24 cellular contexts compared by ENCODE assay signal in the genomic region with DNA sequence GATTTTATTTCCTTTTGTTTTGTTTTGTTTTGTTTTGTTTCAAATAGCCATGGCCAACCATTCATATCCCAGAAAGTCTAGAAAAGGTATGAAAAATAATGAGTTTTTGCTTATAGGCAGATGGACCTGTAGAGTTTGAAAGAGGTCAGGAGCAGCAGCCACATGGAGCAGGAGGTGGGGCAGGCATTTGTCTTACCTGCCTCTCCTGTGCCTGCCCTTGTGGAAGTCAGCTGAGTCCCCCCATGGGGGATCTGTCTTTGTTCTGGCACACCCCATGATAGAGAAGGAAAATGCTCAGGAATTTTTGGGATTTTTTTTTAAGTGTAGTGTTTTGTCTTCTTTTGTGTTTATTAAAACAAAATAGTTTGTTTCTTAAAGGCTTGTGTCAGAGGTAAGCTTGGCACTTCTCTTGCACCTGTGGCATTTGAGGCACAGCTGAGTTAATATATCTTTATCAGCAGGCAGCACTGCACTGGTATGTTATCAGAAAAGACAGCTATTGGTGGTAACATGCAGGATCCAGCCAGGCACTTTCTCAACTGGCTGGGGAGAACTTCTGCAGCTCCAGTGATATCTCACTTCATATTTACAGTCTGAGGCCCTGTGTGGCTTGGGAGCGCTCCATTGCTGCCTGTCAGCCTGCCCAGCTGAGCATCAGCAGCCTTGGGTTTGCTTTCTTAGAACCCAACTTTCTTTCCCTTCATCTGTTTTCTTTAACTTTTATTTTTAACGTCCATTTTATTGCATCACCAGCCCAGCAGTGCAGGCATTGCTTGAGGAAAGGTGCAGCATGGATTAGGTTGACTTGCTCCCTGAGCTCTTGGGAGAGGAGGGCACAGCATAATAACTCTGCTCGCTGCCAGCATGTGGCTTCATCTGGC. TPM values are rescaled to one million over a fixed set of nuclear protein-coding genes. Genes with fewer than 3 reads are reported as not detected.
DNase-seq lines count a peak whose midpoint lies in the region; ATAC-seq, FAIRE-seq and TF ChIP-seq lines count a peak whose summit lies in the region.
"Had no signal": no experiment of that assay in that cellular context is flagged by ENCODE, and none has a peak within 500 bp of the region (broad histone marks: within the 10 kb centered on the region; RNA-seq: fewer than 3 reads in every experiment).

No MANE protein-coding gene starts in this region.

- FAIRE-seq in HepG2 (lab: Jason Lieb, UNC) = no peak
- FAIRE-seq: A549, TTC549, urothelium cell line had no signal

- ATAC-seq in Right ventricle myocardium superior (ENCODE audit: poor library complexity) (peak; percentile 89), HepG2 (no peak)
- ATAC-seq: A549, HCT116, mucosa of descending colon had no signal

- in situ Hi-C loops in HepG2 (cut with HindIII; ENCODE audit: extremely low pct_ligation_motif_present, low pct_unique_long_range_greater_than_20kb) = no loop called here

- TF ChIP-seq EP300 in HepG2 (IDR thresholded peaks at IDR 0.05; ENCODE audit: low read depth in 2 of 2, low read length in 2 of 2) = no peak
- no peak for TF ChIP-seq EP300 in HepG2 (CRISPR knock-in tag; IDR thresholded peaks at IDR 0.05; ENCODE audit: borderline replicate concordance)

- no peak overlapping the region for H3K4me3 ChIP-seq in HepG2 (replicated peaks in 1 of 3; ENCODE audit: insufficient read depth in 1 of 3, low read depth in 2 of 3, low read length in 3 of 3)
- H3K4me3 ChIP-seq: A549, adrenal gland, mucosa of descending colon had no signal

- H4K20me1 ChIP-seq in HepG2 (ENCODE audit: insufficient read depth, low read length) = 0 out of 2 replicates have a peak, but pooled peaks cover 7% of the 10 kb centered on the region

- no peak for TF ChIP-seq CTCF in HepG2 (CRISPR knock-in tag; IDR thresholded peaks at IDR 0.05)

- no peaks in the 10 kb centered on the region for H3K79me2 ChIP-seq in HepG2 (ENCODE audit: insufficient read depth, low read length)

- H3K27me3 ChIP-seq in HepG2 (ENCODE audit: control insufficient read depth in 1 of 2, insufficient read depth in 2 of 2, low read length in 2 of 2) = no peaks in the 10 kb centered on the region
- H3K27me3 ChIP-seq: adrenal gland had no signal

- no peak for TF ChIP-seq RAD21 in HepG2 (CRISPR knock-in tag; IDR thresholded peaks at IDR 0.05)

- no peak for TF ChIP-seq POLR2A in HepG2 (IDR thresholded peaks at IDR 0.05; ENCODE audit: insufficient read depth in 1 of 2, low read depth in 2 of 2, low read length in 2 of 2)

- POLR2A ChIA-PET in HepG2 (lab: Yijun Ruan, JAX) = no interaction called here

- no peaks in the 10 kb centered on the region; the same call in 1 of the 2 replicates for H3K4me1 ChIP-seq in HepG2 (ENCODE audit: insufficient read depth, low read length)
- H3K4me1 ChIP-seq: adrenal gland had no signal

- DNase-seq in Right ventricle myocardium superior (peak; percentile 61), cardiac septum (ENCODE audit: low spot score) (no peak), fibroblast of peridontal ligament (ENCODE audit: extremely low read depth) (peak; percentile 35), HepG2 (ENCODE audit: low spot score) (no peak), NCI-H2081 (lab: John Stamatoyannopoulos, UW) (no peak)
- DNase-seq in activated naive CD4-positive, alpha-beta T cell treated with anti-CD3 and anti-CD28 coated beads, Interleukin-2, amount 50 U/mL, for 16 hours = no peak
- no peak for DNase-seq in activated CD4-positive, CD25-positive, alpha-beta regulatory T cell (lab: John Stamatoyannopoulos, UW)
- DNase-seq in activated CD4-positive, alpha-beta T cell treated with anti-CD3 and anti-CD28 coated beads, Interleukin-2, amount 50 U/mL, for 48 hours = no peak
- DNase-seq: activated CD4-positive, alpha-beta T cell treated with anti-CD3 and anti-CD28 coated beads, Interleukin-2, amount 50 U/mL, for 1 hour; activated CD8-positive, alpha-beta memory T cell treated with anti-CD3 and anti-CD28 coated beads, Interleukin-2, amount 50 U/mL, for 4 hours; activated effector memory CD4-positive, alpha-beta T cell treated with anti-CD3 and anti-CD28 coated beads, Interleukin-2, amount 50 U/mL, for 16 hours; adrenal gland; central memory CD4-positive, alpha-beta T cell; mucosa of descending colon; NCI-H1417; NCI-H2171 treated with DMSO at 0.1 percent for 48 hours; SHP77 treated with DMSO at 0.1 percent for 48 hours; stimulated activated CD4-positive, alpha-beta T cell treated with anti-CD3 and anti-CD28 coated beads, Interleukin-12 subunit alpha, Interleukin-12 subunit beta, amount 100 ng/mL, for 4 hours had no signal

- H3K4me2 ChIP-seq in HepG2 (ENCODE audit: low read depth, low read length) = no peak overlapping the region
- H3K4me2 ChIP-seq: A549 had no signal

- H3K36me3 ChIP-seq in HepG2 (replicated peaks in 1 of 2; ENCODE audit: control insufficient read depth in 1 of 2, insufficient read depth in 2 of 2, low read length in 2 of 2) = peaks cover 7 to 39% of the 10 kb centered on the region in 2 experiments
- H3K36me3 ChIP-seq: adrenal gland had no signal

- intact Hi-C loops in Right ventricle myocardium superior (cut with DNase I) (no loop called here), cardiac septum (cut with DNase I) (no loop called here), HepG2 (cut with micrococcal nuclease; ENCODE audit: unreplicated experiment) (no loop called here)

- no TSS peak for BruUV-seq in HepG2 (replicated peaks; lab: Mats Ljungman, UMichigan)

- CTCF ChIA-PET in HepG2 (lab: Yijun Ruan, JAX; ENCODE audit: low intra/inter-chr PET ratio, low total read pairs) = no interaction called here

- 88% methylated on average over 3 of the region's 3 CpGs for WGBS in HepG2 (ENCODE audit: low lambda C conversion rate)

- H3K9me3 ChIP-seq in HepG2 (ENCODE audit: low read length) = no peaks in the 10 kb centered on the region
- H3K9me3 ChIP-seq: A549, adrenal gland, mucosa of descending colon had no signal

- no peak overlapping the region for H3K9ac ChIP-seq in HepG2 (ENCODE audit: insufficient read depth, low read depth, low read length)

- H2AFZ ChIP-seq in HepG2 (ENCODE audit: low read length) = no peak overlapping the region

- H3K27ac ChIP-seq in HepG2 (ENCODE audit: extremely low read length, insufficient read depth, low read length) = no peak overlapping the region
- H3K27ac ChIP-seq: A549, adrenal gland had no signal

TF ChIP-seq in HepG2, 621 proteins besides CTCF, POLR2A, EP300 and RAD21:
- peak; percentile 33 for TF ChIP-seq RBM22 (optimal IDR thresholded peaks at IDR 0.05; ENCODE audit: low read length)
- TF ChIP-seq KLF11 (CRISPR knock-in tag; IDR thresholded peaks at IDR 0.05) = no peak

RNA-seq across cellular contexts. Expression of gene LRRC4, which starts 44.4 kb away (rescaled TPM):
- 1.9 TPM for total RNA-seq in Right ventricle myocardium superior
- total RNA-seq in cardiac septum = 3.7 TPM
- total RNA-seq in HepG2 (2016; rRNA removed; fragmentation: Illumina TruSeq; extraction: Trizol) = not detected in 2 replicates
- total RNA-seq in HepG2 (2016; cell fraction: cytosol; rRNA removed; fragmentation: Illumina TruSeq; extraction: Trizol; ENCODE audit: low read depth) = not detected in 2 replicates
- total RNA-seq in HepG2 (2016; cell fraction: insoluble cytoplasmic fraction; rRNA removed; fragmentation: Illumina TruSeq; extraction: Trizol) = not detected in 2 replicates
- not detected in 2 replicates for total RNA-seq in HepG2 (2016; cell fraction: membrane; rRNA removed; fragmentation: Illumina TruSeq; extraction: Trizol)
- not detected in 2 replicates for total RNA-seq in HepG2 (2016; cell fraction: nucleus; rRNA removed; fragmentation: Illumina TruSeq; extraction: Trizol)
- not detected in 2 replicates for polyA plus RNA-seq in HepG2 (2011; rRNA removed)
- polyA plus RNA-seq in HepG2 (2011; cell fraction: cytosol; rRNA removed) = not detected in 2 replicates
- polyA plus RNA-seq in HepG2 (2011; cell fraction: nucleus; rRNA removed) = not detected in 2 replicates
- polyA plus RNA-seq in HepG2 (2012) = 0.08 and 0.23 TPM in 2 replicates
- polyA plus RNA-seq in HepG2 (2016; cell fraction: cytosol; fragmentation: Illumina TruSeq; extraction: Trizol; ENCODE audit: low read depth) = not detected in 2 replicates
- not detected in 2 replicates for polyA plus RNA-seq in HepG2 (2016; cell fraction: insoluble cytoplasmic fraction; fragmentation: Illumina TruSeq; extraction: Trizol; ENCODE audit: low read depth)
- polyA plus RNA-seq in HepG2 (2016; cell fraction: membrane; fragmentation: Illumina TruSeq; extraction: Trizol; ENCODE audit: low read depth) = not detected in 2 replicates
- polyA plus RNA-seq in HepG2 (2016; cell fraction: nucleus; fragmentation: Illumina TruSeq; extraction: Trizol; ENCODE audit: insufficient read depth, low read depth) = not detected in 2 replicates
- not detected in 2 replicates for polyA minus RNA-seq in HepG2 (2011; rRNA and poly(A)+ RNA removed; ENCODE audit: low replicate concordance)
- not detected in 2 replicates for polyA minus RNA-seq in HepG2 (2011; cell fraction: cytosol; rRNA and poly(A)+ RNA removed)
- polyA minus RNA-seq in HepG2 (2011; cell fraction: nucleus; rRNA and poly(A)+ RNA removed) = not detected in 2 replicates
- total RNA-seq: HT1080, OCI-LY7 had no signal
- polyA plus RNA-seq: A549 had no signal

Comparison
In these comparisons a context has a peak if more than half of its experiments do, and no peak if none do; other contexts are left out.
1. DNase-seq: peak in Right ventricle myocardium superior (single experiment) and fibroblast of peridontal ligament (single experiment); none in cardiac septum (single experiment), HepG2 (single experiment), NCI-H2081 (0 of 2), activated naive CD4-positive, alpha-beta T cell treated with anti-CD3 and anti-CD28 coated beads, Interleukin-2, amount 50 U/mL, for 16 hours (single experiment), activated CD4-positive, CD25-positive, alpha-beta regulatory T cell (0 of 4) and activated CD4-positive, alpha-beta T cell treated with anti-CD3 and anti-CD28 coated beads, Interleukin-2, amount 50 U/mL, for 48 hours (0 of 2).